8 cellular contexts compared by ENCODE assay signal in genomic region chr13:91313103-91313502, GRCh38. TPM values are rescaled to one million over a fixed set of nuclear protein-coding genes. Genes with fewer than 3 reads are reported as not detected.
DNase-seq lines count a peak whose midpoint lies in the region; ATAC-seq and TF ChIP-seq lines count a peak whose summit lies in the region.

No MANE protein-coding gene starts in this region.

- ATAC-seq in heart right ventricle (peak in 1 of 8 donors; percentile 39), left ventricle myocardium superior (no peak), GM21737 (IDR thresholded peaks at IDR 0.05; ENCODE audit: unreplicated experiment) (peak; percentile 85)
- peak; percentile 52 to 74 for ATAC-seq in activated T-cell treated with anti-CD3 and anti-CD28 coated beads, Interleukin-2, amount 50 U/mL, for 4 hours

- H3K9me3 ChIP-seq in heart right ventricle (no peaks in the 10 kb centered on the region), iPS DF 6.9 (ENCODE audit: control insufficient read depth, insufficient read depth, low read length) (no peaks in the 10 kb centered on the region), tibial artery (no peaks in the 10 kb centered on the region)

- peaks cover 9% of the 10 kb centered on the region for H3K4me1 Mint-ChIP-seq in activated T-cell treated with anti-CD3 and anti-CD28 coated beads, Interleukin-2, amount 50 U/mL, for 4 hours (ENCODE audit: low read depth)

- H3K4me1 ChIP-seq in heart right ventricle (no peaks in the 10 kb centered on the region), iPS DF 6.9 (ENCODE audit: control insufficient read depth, insufficient read depth, low read length) (no peaks in the 10 kb centered on the region), tibial artery (no peaks in the 10 kb centered on the region)

- H3K27ac ChIP-seq in heart right ventricle: no peak overlapping the region
- no peak overlapping the region for H3K27ac ChIP-seq in iPS DF 6.9 (ENCODE audit: low read length)
- H3K27ac ChIP-seq in tibial artery: no peak overlapping the region

- intact Hi-C loops in heart right ventricle (cut with DNase I): no loop called here
- intact Hi-C loops in left ventricle myocardium superior (cut with micrococcal nuclease): no loop called here
- intact Hi-C loops in tibial artery (cut with DNase I; ENCODE audit: low total_unique reads): no loop called here

- no peaks in the 10 kb centered on the region for H3K36me3 Mint-ChIP-seq in activated T-cell treated with anti-CD3 and anti-CD28 coated beads, Interleukin-2, amount 50 U/mL, for 4 hours (ENCODE audit: insufficient read depth)

- WGBS in heart right ventricle, 2 donors: 28 to 36% methylated on average over 5 of the region's 5 CpGs
- no CpG with 5 or more reads among the region's 5 CpGs for WGBS in iPS DF 6.9 (ENCODE audit: insufficient coverage, insufficient read length)

- TF ChIP-seq EP300 in Ishikawa (IDR thresholded peaks at IDR 0.05; ENCODE audit: borderline replicate concordance): no peak

- H3K27me3 ChIP-seq in heart right ventricle: peaks cover 0 to 60% (median 41%) of the 10 kb centered on the region in 7 donors
- no peaks in the 10 kb centered on the region for H3K27me3 ChIP-seq in iPS DF 6.9 (ENCODE audit: control insufficient read depth, insufficient read depth, low read length)
- peaks cover 0 to 17% of the 10 kb centered on the region in 2 donors for H3K27me3 ChIP-seq in tibial artery

- H3K36me3 ChIP-seq in heart right ventricle (no peaks in the 10 kb centered on the region), iPS DF 6.9 (ENCODE audit: control insufficient read depth, insufficient read depth, low read length) (no peaks in the 10 kb centered on the region), tibial artery (no peaks in the 10 kb centered on the region)

- H3K9me3 Mint-ChIP-seq in activated T-cell treated with anti-CD3 and anti-CD28 coated beads, Interleukin-2, amount 50 U/mL, for 4 hours: no peaks in the 10 kb centered on the region

- H3K4me3 Mint-ChIP-seq in activated T-cell treated with anti-CD3 and anti-CD28 coated beads, Interleukin-2, amount 50 U/mL, for 4 hours: peak overlapping the region; percentile 42

- H3K4me3 ChIP-seq in heart right ventricle (no peak overlapping the region), iPS DF 6.9 (ENCODE audit: low read length) (no peak overlapping the region), tibial artery (no peak overlapping the region)

- TF ChIP-seq CTCF in heart right ventricle (IDR thresholded peaks at IDR 0.05) (peak in 7 of 9 donors; percentile 40 to 58 (median 50)), tibial artery (IDR thresholded peaks at IDR 0.05) (peak; percentile 53 to 58)

- peak; percentile 14; the same call in 1 of the 2 replicates for TF ChIP-seq RAD21 in Ishikawa (IDR thresholded peaks at IDR 0.05; ENCODE audit: low read depth)

- H3K27me3 Mint-ChIP-seq in activated T-cell treated with anti-CD3 and anti-CD28 coated beads, Interleukin-2, amount 50 U/mL, for 4 hours (ENCODE audit: low read depth): peaks cover 11% of the 10 kb centered on the region

- no peak for DNase-seq in heart right ventricle
- DNase-seq in left ventricle myocardium superior: no peak
- DNase-seq in activated T-cell treated with anti-CD3 and anti-CD28 coated beads, Interleukin-2, amount 50 U/mL, for 4 hours: no peak
- DNase-seq in iPS DF 6.9 (ENCODE audit: low read depth, low spot score): peak; percentile 11
- DNase-seq in tibial artery: no peak
- DNase-seq in kidney glomerular epithelial cell (lab: John Stamatoyannopoulos, UW): no peak

TF ChIP-seq in Ishikawa, 13 proteins besides CTCF, POLR2A, EP300 and RAD21:
- TF ChIP-seq MAX (IDR thresholded peaks at IDR 0.05) (no peak), NFIC (IDR thresholded peaks at IDR 0.05) (no peak), FOXM1 (IDR thresholded peaks at IDR 0.05; ENCODE audit: borderline replicate concordance, low read depth) (no peak), EGR1 (IDR thresholded peaks at IDR 0.05) (no peak), ZBTB7A (IDR thresholded peaks at IDR 0.05; ENCODE audit: low read depth) (no peak), REST (IDR thresholded peaks at IDR 0.05; ENCODE audit: low read depth) (no peak), CREB1 (IDR thresholded peaks at IDR 0.05; ENCODE audit: low read depth) (no peak)

RNA-seq across cellular contexts. Expression of gene MIR17HG, which starts 34.4 kb away (rescaled TPM):
- total RNA-seq in heart right ventricle: 1 to 10 TPM in 5 of 10 donors, under 1 TPM in 5; 0.53 to 2.9 (median 1.1) TPM
- polyA plus RNA-seq in heart right ventricle: 1 to 10 TPM in 1 of 2 donors, under 1 TPM in 1; 0.41 to 5.0 TPM
- 1.7 TPM for total RNA-seq in left ventricle myocardium superior
- total RNA-seq in activated T-cell treated with anti-CD3 and anti-CD28 coated beads, Interleukin-2, amount 50 U/mL, for 4 hours: 10 to 100 TPM; 33.9 to 35.6 (median 34.6) TPM

Comparison
In these comparisons a context has a peak if more than half of its experiments do, and no peak if none do; other contexts are left out.
1. RNA of gene MIR17HG, which starts 34.4 kb away (total RNA-seq): 33.9 to 35.6 TPM in activated T-cell treated with anti-CD3 and anti-CD28 coated beads, Interleukin-2, amount 50 U/mL, for 4 hours; 1.7 TPM in left ventricle myocardium superior (single experiment) and 0.53 to 2.9 TPM in heart right ventricle; every median in the first group is over 4 times any median in the second.